Comparison of ENCODE assay signal across 24 cellular contexts in genomic region chr19:21101511-21102242, GRCh38. TPM values are rescaled to one million over a fixed set of nuclear protein-coding genes. Genes with fewer than 3 reads are reported as not detected.
DNase-seq lines count a peak whose midpoint lies in the region; ATAC-seq, FAIRE-seq and TF ChIP-seq lines count a peak whose summit lies in the region.
"Had no signal": no experiment of that assay in that cellular context is flagged by ENCODE, and none has a peak within 500 bp of the region (broad histone marks: within the 10 kb centered on the region; RNA-seq: fewer than 3 reads in every experiment).

No MANE protein-coding gene starts in this region.

- no peak overlapping the region for H3K4me3 Mint-ChIP-seq in activated T-cell treated with anti-CD3 and anti-CD28 coated beads, Interleukin-2, amount 50 U/mL, for 24 hours
- H3K4me3 Mint-ChIP-seq in WTC11 (no peak overlapping the region), endodermal cell (no peak overlapping the region), chondrocyte (ENCODE audit: unreplicated experiment) (no peak overlapping the region)

- no peaks in the 10 kb centered on the region for H4K20me1 ChIP-seq in osteoblast (ENCODE audit: insufficient read depth, low read length)

- H2AFZ ChIP-seq in osteoblast (ENCODE audit: low read length), result peak overlapping the region; percentile 49

- H3K27me3 Mint-ChIP-seq in activated T-cell treated with anti-CD3 and anti-CD28 coated beads, Interleukin-2, amount 50 U/mL, for 24 hours, result no peaks in the 10 kb centered on the region
- H3K27me3 Mint-ChIP-seq in WTC11 (ENCODE audit: low read depth), result no peaks in the 10 kb centered on the region
- no peaks in the 10 kb centered on the region for H3K27me3 Mint-ChIP-seq in endodermal cell (ENCODE audit: insufficient read depth)
- H3K27me3 Mint-ChIP-seq in chondrocyte (ENCODE audit: low read depth), result no peaks in the 10 kb centered on the region

- DNase-seq in activated T-cell treated with anti-CD3 and anti-CD28 coated beads, Interleukin-2, amount 50 U/mL, for 24 hours, result no peak
- no peak for DNase-seq in activated T-cell treated with anti-CD3 and anti-CD28 coated beads, Interleukin-2, amount 50 U/mL, for 1 hour
- DNase-seq in WTC11 (ENCODE audit: low spot score) (no peak), endodermal cell (no peak), osteoblast (ENCODE audit: insufficient read length, low spot score, missing footprints) (peak; percentile 47), chondrocyte (ENCODE audit: low spot score) (no peak), frontal cortex (ENCODE audit: low spot score in 2 of 2) (no peak)
- no peak for DNase-seq in activated CD4-positive, CD25-positive, alpha-beta regulatory T cell (lab: John Stamatoyannopoulos, UW)
- DNase-seq: activated CD4-positive, alpha-beta T cell treated with anti-CD3 and anti-CD28 coated beads for 1 hour; activated effector memory CD4-positive, alpha-beta T cell treated with anti-CD3 and anti-CD28 coated beads, Interleukin-2, amount 50 U/mL, for 16 hours; cortex of kidney; DMS79; GF-D8; NCI-H2171; NCI-H69; Peyer's patch; SIG-M5; stimulated activated CD4-positive, alpha-beta T cell treated with anti-CD3 and anti-CD28 coated beads, Interleukin-1b, Interleukin-23, amount 100 ng/mL, for 48 hours; testis had no signal

- H3K9me3 ChIP-seq in endodermal cell (ENCODE audit: control insufficient read depth, low read length) (no peaks in the 10 kb centered on the region), osteoblast (ENCODE audit: low read depth, low read length) (no peaks in the 10 kb centered on the region)
- H3K9me3 ChIP-seq: adrenal gland, neutrophil, Peyer's patch, testis, vagina had no signal

- CTCF ChIA-PET in WTC11 (lab: Charles Lee), result no interaction called here

- FAIRE-seq in frontal cortex (lab: Jason Lieb, UNC), result no peak
- FAIRE-seq: A549, GM18507 had no signal

- H3K27ac ChIP-seq in endodermal cell (ENCODE audit: low read depth, low read length) (no peak overlapping the region), osteoblast (ENCODE audit: low read depth, low read length) (peak overlapping the region; percentile 15)
- H3K27ac ChIP-seq: A549, adrenal gland, neutrophil, Peyer's patch, testis, vagina had no signal

- H3K4me1 ChIP-seq in endodermal cell (ENCODE audit: control insufficient read depth, insufficient read depth, low read length), result no peaks in the 10 kb centered on the region
- H3K4me1 ChIP-seq in osteoblast (ENCODE audit: insufficient read depth, low read length), result no peaks in the 10 kb centered on the region
- H3K4me1 ChIP-seq: A549, adrenal gland, Peyer's patch, testis, vagina had no signal

- peaks cover 73% of the 10 kb centered on the region for H3K36me3 Mint-ChIP-seq in activated T-cell treated with anti-CD3 and anti-CD28 coated beads, Interleukin-2, amount 50 U/mL, for 24 hours (ENCODE audit: low read depth)
- H3K36me3 Mint-ChIP-seq in WTC11, result peaks cover 56% of the 10 kb centered on the region
- H3K36me3 Mint-ChIP-seq in endodermal cell (ENCODE audit: low read depth), result peaks cover 73% of the 10 kb centered on the region
- peaks cover 13% of the 10 kb centered on the region for H3K36me3 Mint-ChIP-seq in chondrocyte (ENCODE audit: low read depth)

- H3K36me3 ChIP-seq in endodermal cell (ENCODE audit: control insufficient read depth, insufficient read depth, low read length), result peaks cover 85% of the 10 kb centered on the region
- H3K36me3 ChIP-seq in osteoblast (ENCODE audit: insufficient read depth, low read length), result peaks cover 3% of the 10 kb centered on the region

- no peaks in the 10 kb centered on the region for H3K9me3 Mint-ChIP-seq in activated T-cell treated with anti-CD3 and anti-CD28 coated beads, Interleukin-2, amount 50 U/mL, for 24 hours
- no peaks in the 10 kb centered on the region for H3K9me3 Mint-ChIP-seq in WTC11
- no peaks in the 10 kb centered on the region for H3K9me3 Mint-ChIP-seq in endodermal cell
- H3K9me3 Mint-ChIP-seq in chondrocyte (ENCODE audit: low read depth), result no peaks in the 10 kb centered on the region

- 88 to 93% methylated on average over 2 of the region's 2 CpGs for whole genome bisulfite sequencing in endodermal cell (ENCODE audit: insufficient coverage in 1 of 2, insufficient read length in 1 of 2), 2 experiments

- H3K4me3 ChIP-seq in endodermal cell (ENCODE audit: low read length), result no peak overlapping the region
- no peak overlapping the region for H3K4me3 ChIP-seq in osteoblast (ENCODE audit: insufficient read depth, low read length)
- H3K4me3 ChIP-seq: A549, adrenal gland, Peyer's patch, testis, vagina had no signal

- H3K27ac Mint-ChIP-seq in activated T-cell treated with anti-CD3 and anti-CD28 coated beads, Interleukin-2, amount 50 U/mL, for 24 hours, result peak overlapping the region; percentile 39
- peak overlapping the region; percentile 8 for H3K27ac Mint-ChIP-seq in WTC11
- H3K27ac Mint-ChIP-seq in endodermal cell, result peak overlapping the region; percentile 25
- no peak overlapping the region for H3K27ac Mint-ChIP-seq in chondrocyte (ENCODE audit: unreplicated experiment)

- no peaks in the 10 kb centered on the region for H3K79me2 ChIP-seq in osteoblast (ENCODE audit: insufficient read depth, low read length)

- TF ChIP-seq CTCF in WTC11 (IDR thresholded peaks at IDR 0.05) (no peak), endodermal cell (conservative IDR thresholded peaks at IDR 0.05) (no peak), osteoblast (IDR thresholded peaks at IDR 0.05; ENCODE audit: extremely low read depth, low read depth, low read length) (no peak), chondrocyte (IDR thresholded peaks at IDR 0.05) (no peak)

- H3K4me2 ChIP-seq in osteoblast (ENCODE audit: insufficient read depth, low read length), result no peak overlapping the region
- H3K4me2 ChIP-seq: A549 had no signal

- peaks cover 2% of the 10 kb centered on the region for H3K4me1 Mint-ChIP-seq in activated T-cell treated with anti-CD3 and anti-CD28 coated beads, Interleukin-2, amount 50 U/mL, for 24 hours (ENCODE audit: low read depth)
- H3K4me1 Mint-ChIP-seq in WTC11, result no peaks in the 10 kb centered on the region
- H3K4me1 Mint-ChIP-seq in endodermal cell, result no peaks in the 10 kb centered on the region
- no peaks in the 10 kb centered on the region for H3K4me1 Mint-ChIP-seq in chondrocyte (ENCODE audit: low read depth)

- H3K27me3 ChIP-seq in endodermal cell (ENCODE audit: control insufficient read depth, insufficient read depth, low read length, poor library complexity, severe bottlenecking) (no peaks in the 10 kb centered on the region), osteoblast (ENCODE audit: insufficient read depth, low read length) (no peaks in the 10 kb centered on the region)
- H3K27me3 ChIP-seq: adrenal gland, neutrophil, Peyer's patch, testis, vagina had no signal

- no peak for ATAC-seq in WTC11
- ATAC-seq: A549 had no signal

- POLR2A ChIA-PET in WTC11 (lab: Charles Lee), result interaction anchor here (0.9 to 1.4 kb wide), 2 partner anchors 40 to 81 kb away, joined by 3 to 4 read pairs; partner anchors contain the start of genes ZNF430 and ZNF431

- no peak overlapping the region for H3K9ac ChIP-seq in endodermal cell (ENCODE audit: extremely low read depth, low read length, poor library complexity, severe bottlenecking)

TF ChIP-seq in WTC11, 78 proteins besides CTCF, POLR2A, EP300 and RAD21 (continues in another document):
- TF ChIP-seq ZMAT4 (CRISPR knock-in tag; IDR thresholded peaks at IDR 0.05) (no peak), SMAD4 (CRISPR knock-in tag; IDR thresholded peaks at IDR 0.05) (no peak), PREB (CRISPR knock-in tag; IDR thresholded peaks at IDR 0.05; ENCODE audit: borderline replicate concordance) (no peak), ETV6 (CRISPR knock-in tag; IDR thresholded peaks at IDR 0.05) (no peak), ERG (CRISPR knock-in tag; IDR thresholded peaks at IDR 0.05) (no peak), KAT7 (CRISPR knock-in tag; IDR thresholded peaks at IDR 0.05; ENCODE audit: borderline replicate concordance) (no peak), ELF4 (CRISPR knock-in tag; IDR thresholded peaks at IDR 0.05; ENCODE audit: low read depth) (no peak), MXD4 (CRISPR knock-in tag; IDR thresholded peaks at IDR 0.05; ENCODE audit: borderline replicate concordance) (no peak), GABPB1 (CRISPR knock-in tag; IDR thresholded peaks at IDR 0.05) (no peak), HMGA2 (CRISPR knock-in tag; IDR thresholded peaks at IDR 0.05) (no peak), TP53 (CRISPR knock-in tag; IDR thresholded peaks at IDR 0.05) (no peak)

RNA-seq across cellular contexts. Expression of gene ZNF714, which starts 19.7 kb away (rescaled TPM):
- total RNA-seq in WTC11 (2021) (50.0 to 60.4 TPM (median 50.8 TPM) in 3 replicates), endodermal cell (10 to 100 TPM; 50.0 to 63.8 TPM), osteoblast (5.1 and 5.6 TPM in 2 replicates), chondrocyte (5.0 to 10.3 TPM (median 5.2 TPM) in 3 replicates), frontal cortex (56.3 TPM)
- polyA plus RNA-seq in endodermal cell (2013, experiment 1 of 2), result 31.6 TPM
- polyA plus RNA-seq in endodermal cell (2013, experiment 2 of 2), result 37.1 TPM

RNA-seq across cellular contexts. Expression of gene ZNF431, which starts 40.2 kb away (rescaled TPM):
- total RNA-seq in WTC11 (2021) (41.2 to 45.2 TPM (median 42.1 TPM) in 3 replicates), endodermal cell (10 to 100 TPM; 34.6 to 39.0 TPM), osteoblast (3.8 and 4.0 TPM in 2 replicates), chondrocyte (7.9 to 12.3 TPM (median 8.6 TPM) in 3 replicates), frontal cortex (25.7 TPM)
- polyA plus RNA-seq in endodermal cell (2013, experiment 1 of 2), result 18.1 TPM
- 20.1 TPM for polyA plus RNA-seq in endodermal cell (2013, experiment 2 of 2)
